In the genomic region with DNA sequence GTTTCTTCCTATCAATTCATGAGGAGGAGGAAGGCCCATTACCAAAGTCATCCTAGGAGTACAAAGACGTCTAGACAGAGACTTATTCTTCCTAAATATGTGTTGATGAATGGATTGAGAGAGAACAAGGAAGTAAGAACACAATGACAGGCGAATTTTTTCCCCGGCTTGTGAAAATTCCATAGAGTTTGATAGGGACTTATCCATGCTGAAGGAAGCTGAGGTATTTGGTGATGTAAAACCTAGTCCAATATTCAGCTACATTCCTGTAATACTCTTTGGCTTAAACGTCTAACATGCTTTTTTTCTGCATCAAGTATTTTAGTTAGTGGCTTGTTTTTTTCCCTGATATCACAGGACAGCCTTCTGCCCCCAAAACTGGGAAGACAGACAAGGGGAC, we compare ENCODE assay signal across 1 cellular context.
TF ChIP-seq lines count a peak whose summit lies in the region.

No MANE protein-coding gene starts in this region.

TF ChIP-seq in GM23338, 12 proteins besides CTCF, POLR2A, EP300 and RAD21:
- TF ChIP-seq ZNF331 (CRISPR knock-in tag; IDR thresholded peaks at IDR 0.05; ENCODE audit: low read depth), result no peak
- no peak for TF ChIP-seq EZH2 (IDR thresholded peaks at IDR 0.05; ENCODE audit: low read depth, unreplicated experiment)
- TF ChIP-seq JUNB (IDR thresholded peaks at IDR 0.05; ENCODE audit: unreplicated experiment), result no peak
- TF ChIP-seq CREB1 (CRISPR knock-in tag; IDR thresholded peaks at IDR 0.05; ENCODE audit: low read depth), result no peak
- no peak for TF ChIP-seq ZNF114 (CRISPR knock-in tag; IDR thresholded peaks at IDR 0.05)
